18 cellular contexts compared by ENCODE assay signal in the genomic region with DNA sequence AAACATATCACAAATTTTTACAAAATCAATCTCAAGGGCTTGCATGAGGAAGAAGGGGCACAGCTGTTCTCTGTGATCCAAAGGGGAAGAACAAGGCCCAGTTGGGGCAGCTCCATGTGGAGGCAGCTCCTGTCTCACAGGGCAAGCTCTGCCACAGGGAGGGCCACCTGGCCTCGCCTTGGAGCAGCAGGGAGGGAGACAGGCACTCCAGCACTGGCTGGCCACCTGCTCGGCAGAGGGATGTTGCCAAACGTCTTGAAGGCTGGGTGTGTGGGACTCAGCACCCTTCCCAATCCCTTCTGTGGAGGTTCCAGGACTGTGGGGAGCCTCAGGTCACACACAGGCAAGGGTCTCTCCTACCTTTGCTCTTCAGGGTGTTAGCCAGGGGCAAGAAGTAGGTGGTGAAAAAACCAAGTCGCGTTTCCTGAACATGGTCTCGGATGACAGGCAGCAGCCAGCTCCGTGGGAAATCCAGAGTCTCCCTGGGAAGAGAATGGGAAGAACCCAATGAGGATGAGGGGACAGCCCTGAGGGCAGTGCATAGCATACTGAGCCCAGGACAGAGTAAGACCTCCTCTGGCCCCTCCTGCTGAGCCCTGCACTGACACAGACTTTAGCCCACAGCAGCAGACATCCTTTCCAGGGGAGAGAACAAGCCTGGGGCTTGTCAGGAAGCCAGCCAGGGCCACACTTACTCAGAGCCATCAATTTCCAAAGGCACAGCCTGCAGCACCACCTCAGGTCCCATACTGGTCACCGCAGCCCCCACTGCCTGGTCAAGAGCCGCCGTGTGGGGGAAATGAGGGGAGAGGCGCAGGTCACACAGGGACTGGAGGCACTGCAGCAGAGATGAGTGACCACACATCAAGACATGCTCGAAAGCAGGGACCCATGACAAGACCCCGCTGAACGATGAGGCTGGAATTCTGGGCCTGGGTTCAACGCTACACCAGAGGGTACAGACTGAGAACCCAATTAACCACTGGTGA. TPM values are rescaled to one million over a fixed set of nuclear protein-coding genes. Genes with fewer than 3 reads are reported as not detected.
DNase-seq lines count a peak whose midpoint lies in the region; ATAC-seq, FAIRE-seq and TF ChIP-seq lines count a peak whose summit lies in the region.
"Had no signal": no experiment of that assay in that cellular context is flagged by ENCODE, and none has a peak within 500 bp of the region (broad histone marks: within the 10 kb centered on the region; RNA-seq: fewer than 3 reads in every experiment).

No MANE protein-coding gene starts in this region.

- H2BK120ac ChIP-seq in IMR-90 (ENCODE audit: low read depth, low read length) (no peak overlapping the region), mesenchymal stem cell (ENCODE audit: low read depth, low read length) (no peak overlapping the region)

- ATAC-seq in IMR-90 (ENCODE audit: low read depth): no peak

- H2BK5ac ChIP-seq in IMR-90 (ENCODE audit: low read depth, low read length, poor library complexity, severe bottlenecking): no peak overlapping the region
- H2BK5ac ChIP-seq in mesenchymal stem cell (ENCODE audit: low read depth, low read length, poor library complexity, severe bottlenecking): no peak overlapping the region

- POLR2A ChIA-PET in IMR-90 (lab: Charles Lee; ENCODE audit: unreplicated experiment): no interaction called here

- CTCF ChIA-PET in IMR-90 (lab: Yijun Ruan, JAX): no interaction called here

- H3K56ac ChIP-seq in IMR-90 (ENCODE audit: extremely low read depth, insufficient read depth, low read length): no peak overlapping the region

- dilution Hi-C loops in IMR-90 (cut with HindIII; ENCODE audit: low sequenced_read_pairs, unreplicated experiment): no loop called here

- H3K14ac ChIP-seq in IMR-90 (replicated peaks; ENCODE audit: low read depth, low read length) (no peak overlapping the region), mesenchymal stem cell (ENCODE audit: low read length in 2 of 2) (no peak overlapping the region)

- H4K5ac ChIP-seq in IMR-90 (ENCODE audit: low read depth, low read length): no peak overlapping the region

- H3K36me3 ChIP-seq in IMR-90 (ENCODE audit: control insufficient read depth, insufficient read depth, low read length) (peaks cover 26% of the 10 kb centered on the region), mesenchymal stem cell (ENCODE audit: control insufficient read depth in 1 of 2, insufficient read depth in 2 of 2, low read depth in 1 of 2, low read length in 2 of 2) (peaks cover 59 to 76% of the 10 kb centered on the region in 2 experiments), small intestine (ENCODE audit: control insufficient read depth in 2 of 2, insufficient read depth in 2 of 2, low read length in 2 of 2) (peaks cover 0 to 6% of the 10 kb centered on the region in 2 donors)

- TF ChIP-seq CTCF in IMR-90 (conservative IDR thresholded peaks at IDR 0.05; ENCODE audit: low read depth, low read length): no peak

- no peaks in the 10 kb centered on the region for H3K4me1 ChIP-seq in IMR-90 (ENCODE audit: control insufficient read depth, insufficient read depth, low read length)
- H3K4me1 ChIP-seq in mesenchymal stem cell (ENCODE audit: control insufficient read depth, insufficient read depth, low read depth, low read length): peaks cover 3% of the 10 kb centered on the region
- H3K4me1 ChIP-seq in small intestine (ENCODE audit: control insufficient read depth in 2 of 2, insufficient read depth in 1 of 2, low read depth in 1 of 2, low read length in 1 of 2): peaks cover 0 to 4% of the 10 kb centered on the region in 2 donors

- H4K91ac ChIP-seq in IMR-90 (ENCODE audit: insufficient read depth, low read depth, low read length) (no peak overlapping the region), mesenchymal stem cell (ENCODE audit: low read length) (peak overlapping the region; percentile 6)

- no peak overlapping the region for H3K4me2 ChIP-seq in IMR-90 (ENCODE audit: low read depth, low read length)
- no peak overlapping the region for H3K4me2 ChIP-seq in mesenchymal stem cell (ENCODE audit: low read length, poor library complexity, severe bottlenecking)

- no peak for TF ChIP-seq RAD21 in IMR-90 (IDR thresholded peaks at IDR 0.05; ENCODE audit: low read length)

- H3K79me1 ChIP-seq in IMR-90 (ENCODE audit: low read depth in 1 of 2, low read length in 2 of 2): no peaks in the 10 kb centered on the region; a peak in 1 of 4 replicates
- H3K79me1 ChIP-seq in mesenchymal stem cell (replicated peaks; ENCODE audit: low read length, poor library complexity, severe bottlenecking): no peaks in the 10 kb centered on the region

- DNase-seq in DMS 273 (lab: John Stamatoyannopoulos, UW; ENCODE audit: unreplicated experiment) (peak; percentile 47), DMS 273 treated with DMSO at 0.1 percent for 48 hours (lab: John Stamatoyannopoulos, UW) (no peak), IMR-90 (no peak), mesenchymal stem cell (peak; percentile 24), small intestine (peak; percentile 29), NCI-H2029 treated with DMSO at 0.1 percent for 48 hours (lab: John Stamatoyannopoulos, UW) (no peak), erythroblast (lab: John Stamatoyannopoulos, UW) (no peak)
- no peak for DNase-seq in effector CD8-positive, alpha-beta T cell (lab: John Stamatoyannopoulos, UW)
- DNase-seq: GDM1, GM23248, NCI-H1436 treated with DMSO at 0.1 percent for 48 hours, NCI-H510A, NCI-H82, SHP77 treated with DMSO at 0.1 percent for 48 hours had no signal

- H2AK9ac ChIP-seq in IMR-90 (replicated peaks; ENCODE audit: low read depth, low read length, poor library complexity): peak overlapping the region; percentile 42

- H3K27me3 ChIP-seq in IMR-90 (ENCODE audit: control insufficient read depth, insufficient read depth, low read length) (no peaks in the 10 kb centered on the region), mesenchymal stem cell (ENCODE audit: control insufficient read depth in 1 of 2, insufficient read depth in 1 of 2, low read length in 2 of 2) (no peaks in the 10 kb centered on the region), small intestine (ENCODE audit: control insufficient read depth in 2 of 2, insufficient read depth in 2 of 2, low read length in 2 of 2) (no peaks in the 10 kb centered on the region)

- H3K9me3 ChIP-seq in IMR-90 (ENCODE audit: control insufficient read depth, insufficient read depth, low read length): no peaks in the 10 kb centered on the region
- no peaks in the 10 kb centered on the region for H3K9me3 ChIP-seq in mesenchymal stem cell (ENCODE audit: control insufficient read depth, low read length)
- no peaks in the 10 kb centered on the region for H3K9me3 ChIP-seq in small intestine (ENCODE audit: control insufficient read depth, low read depth)

- intact Hi-C loops in IMR-90 (cut with micrococcal nuclease): no loop called here

- H3K18ac ChIP-seq in IMR-90 (ENCODE audit: low read depth, low read length): no peak overlapping the region
- no peak overlapping the region for H3K18ac ChIP-seq in mesenchymal stem cell (ENCODE audit: low read depth in 1 of 2, low read length in 2 of 2)

- H3K4ac ChIP-seq in IMR-90 (ENCODE audit: low read depth, low read length): no peak overlapping the region
- no peak overlapping the region for H3K4ac ChIP-seq in mesenchymal stem cell (ENCODE audit: low read depth in 1 of 2, low read length in 2 of 2)

- no peak overlapping the region for H4K8ac ChIP-seq in IMR-90 (ENCODE audit: low read depth in 2 of 2, low read length in 2 of 2)
- H4K8ac ChIP-seq in mesenchymal stem cell (ENCODE audit: low read length): peak overlapping the region; percentile 56

- TF ChIP-seq POLR2A in IMR-90 (IDR thresholded peaks at IDR 0.05; ENCODE audit: low read depth, low read length) (no peak), erythroblast (IDR thresholded peaks at IDR 0.05; ENCODE audit: low read length) (no peak)

- H3K23ac ChIP-seq in IMR-90 (ENCODE audit: low read depth, low read length) (no peak overlapping the region), mesenchymal stem cell (ENCODE audit: low read length in 2 of 2) (no peak overlapping the region)

- H2AK5ac ChIP-seq in IMR-90 (ENCODE audit: low read depth, low read length): no peak overlapping the region
- no peak overlapping the region for H2AK5ac ChIP-seq in mesenchymal stem cell (ENCODE audit: low read length, severe bottlenecking)

- FAIRE-seq in small intestine (lab: Jason Lieb, UNC): no peak
- FAIRE-seq: GM12892, HTR-8/SVneo, RCC 7860 had no signal

- no peak overlapping the region for H3K4me3 ChIP-seq in IMR-90 (ENCODE audit: insufficient read depth, low read depth, low read length)
- no peak overlapping the region for H3K4me3 ChIP-seq in mesenchymal stem cell (ENCODE audit: insufficient read depth in 1 of 2, low read depth in 1 of 2, low read length in 2 of 2)
- H3K4me3 ChIP-seq in small intestine (ENCODE audit: low read depth in 1 of 2, low read length in 2 of 2): no peak overlapping the region
- H3K4me3 ChIP-seq: GM23248 had no signal

- no peaks in the 10 kb centered on the region for H4K20me1 ChIP-seq in IMR-90 (ENCODE audit: insufficient read depth, low read length)

- no peak overlapping the region for H3K27ac ChIP-seq in IMR-90 (ENCODE audit: insufficient read depth, low read length)
- no peak overlapping the region for H3K27ac ChIP-seq in mesenchymal stem cell (ENCODE audit: low read length, poor library complexity, severe bottlenecking)
- H3K27ac ChIP-seq in small intestine (ENCODE audit: low read depth in 1 of 2, low read length in 1 of 2): no peak overlapping the region
- H3K27ac ChIP-seq: 22Rv1, GM23248 had no signal

- no peak overlapping the region for H3K9ac ChIP-seq in IMR-90 (ENCODE audit: low read depth, low read length)
- H3K9ac ChIP-seq in mesenchymal stem cell (ENCODE audit: low read length): no peak overlapping the region
- H3K9ac ChIP-seq: GM23248 had no signal

- H2AFZ ChIP-seq in IMR-90 (replicated peaks; ENCODE audit: low read length, poor library complexity): no peak overlapping the region
- H2AFZ ChIP-seq in mesenchymal stem cell (ENCODE audit: low read depth, low read length): no peak overlapping the region
- H2AFZ ChIP-seq: GM23248 had no signal

- BruUV-seq in IMR-90 (replicated peaks; lab: Mats Ljungman, UMichigan): no TSS peak

- no peak overlapping the region for H2BK20ac ChIP-seq in IMR-90 (ENCODE audit: low read depth, low read length)

- H2BK12ac ChIP-seq in mesenchymal stem cell (ENCODE audit: low read length in 2 of 2): no peak overlapping the region

- no peak overlapping the region for H2BK15ac ChIP-seq in IMR-90 (ENCODE audit: low read depth, low read length)
- H2BK15ac ChIP-seq in mesenchymal stem cell (ENCODE audit: low read depth, poor library complexity, severe bottlenecking): no peak overlapping the region

- H3K9me1 ChIP-seq in IMR-90 (ENCODE audit: insufficient read depth, low read length): no peaks in the 10 kb centered on the region

- in situ Hi-C loops in IMR-90 (cut with MboI; ENCODE audit: low sequenced_read_pairs): no loop called here

- WGBS in IMR-90 (ENCODE audit: extremely low coverage in 2 of 2, insufficient read length in 1 of 2), 2 experiments: 96% methylated on average over 7 of the region's 15 CpGs; no CpG with 5 or more reads in 1 of the 2 experiments
- 86% methylated on average over 15 of the region's 15 CpGs for WGBS in mesenchymal stem cell
- WGBS in small intestine, 3 donors: 76 to 84% (median 80%) methylated on average over 15 of the region's 15 CpGs

RNA-seq across cellular contexts. Expression of gene RRP12, which starts 21.9 kb away (rescaled TPM):
- total RNA-seq in IMR-90 (2012; rRNA removed): 21.5 and 22.2 TPM in 2 replicates
- polyA plus RNA-seq in IMR-90 (2012; rRNA removed) (22.4 and 23.3 TPM in 2 replicates), small intestine (10 to 100 TPM in 1 of 3 donors, 1 to 10 TPM in 2; 6.0 to 18.5 (median 6.5) TPM)
- 9.2 and 9.7 TPM in 2 replicates for polyA plus RNA-seq in IMR-90 (2012; cell fraction: cytosol; rRNA removed)
- polyA plus RNA-seq in IMR-90 (2012; cell fraction: nucleus; rRNA removed; ENCODE audit: low replicate concordance): 40.2 and 48.2 TPM in 2 replicates
- polyA plus RNA-seq in mesenchymal stem cell (2013, experiment 1 of 2): 8.0 TPM
- 7.5 TPM for polyA plus RNA-seq in mesenchymal stem cell (2013, experiment 2 of 2)

RNA-seq across cellular contexts. Expression of gene FRAT2, which starts 44.7 kb away (rescaled TPM):
- 2.5 and 2.8 TPM in 2 replicates for total RNA-seq in IMR-90 (2012; rRNA removed)
- polyA plus RNA-seq in IMR-90 (2012; rRNA removed) (1.8 and 2.0 TPM in 2 replicates), small intestine (10 to 100 TPM; 23.2 to 38.2 (median 32.5) TPM)
- polyA plus RNA-seq in IMR-90 (2012; cell fraction: cytosol; rRNA removed): 1.6 TPM in 2 replicates
- 1.3 and 1.4 TPM in 2 replicates for polyA plus RNA-seq in IMR-90 (2012; cell fraction: nucleus; rRNA removed; ENCODE audit: low replicate concordance)
- 4.1 TPM for polyA plus RNA-seq in mesenchymal stem cell (2013, experiment 1 of 2)
- polyA plus RNA-seq in mesenchymal stem cell (2013, experiment 2 of 2): 4.2 TPM

RNA-seq across cellular contexts. Expression of gene PGAM1, which starts 46.8 kb away (rescaled TPM):
- 716 and 841 TPM in 2 replicates for total RNA-seq in IMR-90 (2012; rRNA removed)
- polyA plus RNA-seq in IMR-90 (2012; rRNA removed): 617 and 686 TPM in 2 replicates
- 590 and 752 TPM in 2 replicates for polyA plus RNA-seq in IMR-90 (2012; cell fraction: cytosol; rRNA removed)
- polyA plus RNA-seq in IMR-90 (2012; cell fraction: nucleus; rRNA removed; ENCODE audit: low replicate concordance): 218 and 270 TPM in 2 replicates
- polyA plus RNA-seq in mesenchymal stem cell (2013, experiment 1 of 2): 268 TPM
- polyA plus RNA-seq in mesenchymal stem cell (2013, experiment 2 of 2): 270 TPM
- polyA plus RNA-seq in small intestine: 100 to 1,000 TPM; 222 to 300 (median 249) TPM

Comparison
In these comparisons a context has a peak if more than half of its experiments do, and no peak if none do; other contexts are left out.
1. DNase-seq: peak in DMS 273 (single experiment), mesenchymal stem cell (single experiment) and small intestine (single experiment); none in DMS 273 treated with DMSO at 0.1 percent for 48 hours (single experiment), IMR-90 (single experiment), effector CD8-positive, alpha-beta T cell (single experiment), NCI-H2029 treated with DMSO at 0.1 percent for 48 hours (single experiment) and erythroblast (0 of 2).
2. RNA of gene FRAT2, which starts 44.7 kb away (polyA plus RNA-seq): 23.2 to 38.2 TPM in small intestine; 1.3 to 2.0 TPM in IMR-90; every median in the first group is over 4 times any median in the second.